In genomic region chr7:26261866-26262265, GRCh38 we compare ENCODE assay signal across 1 cellular context. TPM values are rescaled to one million over a fixed set of nuclear protein-coding genes. Genes with fewer than 3 reads are reported as not detected.
"Had no signal": no experiment of that assay in that cellular context is flagged by ENCODE, and none has a peak within 500 bp of the region (broad histone marks: within the 10 kb centered on the region; RNA-seq: fewer than 3 reads in every experiment).

No MANE protein-coding gene starts in this region.

RNA-seq across cellular contexts. Expression of gene SNX10, which starts 29.8 kb away (rescaled TPM):
- total RNA-seq: myocyte had no signal
